ENCODE assay signal across 1 cellular context in genomic region chr9:72834994-72835393, GRCh38.
A peak's percentile ranks its signal among the peaks of the same experiment; 100 is the strongest.
TF ChIP-seq lines count a peak whose summit lies in the region.

No MANE protein-coding gene starts in this region.

TF ChIP-seq in HepG2, 621 proteins besides CTCF, POLR2A, EP300 and RAD21 (continued from another document):
- TF ChIP-seq TIGD3 (CRISPR knock-in tag; IDR thresholded peaks at IDR 0.05; ENCODE audit: borderline replicate concordance) = no peak
- TF ChIP-seq ISL2 (CRISPR knock-in tag; IDR thresholded peaks at IDR 0.05) = peak; percentile 45; the same call in 1 of the 2 replicates
- TF ChIP-seq RXRB (CRISPR knock-in tag; IDR thresholded peaks at IDR 0.05; ENCODE audit: borderline replicate concordance) = peak; percentile 71
- TF ChIP-seq CREB1 (IDR thresholded peaks at IDR 0.05) = no peak
- peak; percentile 31; the same call in 1 of the 2 replicates for TF ChIP-seq CREB1 (CRISPR knock-in tag; IDR thresholded peaks at IDR 0.05)
- TF ChIP-seq IKZF4 (CRISPR knock-in tag; IDR thresholded peaks at IDR 0.05; ENCODE audit: borderline replicate concordance, low read depth, not compliant biosample characterization) = no peak
- TF ChIP-seq ZFP62 (CRISPR knock-in tag; IDR thresholded peaks at IDR 0.05) = no peak
- peak; percentile 86 for TF ChIP-seq CEBPG (CRISPR knock-in tag; IDR thresholded peaks at IDR 0.05)
- no peak for TF ChIP-seq ZC3H4 (CRISPR knock-in tag; IDR thresholded peaks at IDR 0.05; ENCODE audit: borderline replicate concordance)
- TF ChIP-seq FOSL1 (CRISPR knock-in tag; IDR thresholded peaks at IDR 0.05; ENCODE audit: borderline replicate concordance) = no peak
- no peak for TF ChIP-seq ZNF660 (CRISPR knock-in tag; IDR thresholded peaks at IDR 0.05; ENCODE audit: borderline replicate concordance, low read depth)
- TF ChIP-seq HDAC2 (CRISPR knock-in tag; IDR thresholded peaks at IDR 0.05) = peak; percentile 82
- peak; percentile 75 for TF ChIP-seq POGZ (CRISPR knock-in tag; IDR thresholded peaks at IDR 0.05)
- no peak for TF ChIP-seq SNAPC5 (CRISPR knock-in tag; IDR thresholded peaks at IDR 0.05; ENCODE audit: borderline replicate concordance)
- TF ChIP-seq ARID2 (CRISPR knock-in tag; IDR thresholded peaks at IDR 0.05; ENCODE audit: borderline replicate concordance) = no peak
- peak; percentile 82; the same call in 1 of the 2 replicates for TF ChIP-seq AHDC1 (CRISPR knock-in tag; IDR thresholded peaks at IDR 0.05; ENCODE audit: borderline replicate concordance)
- peak; percentile 53; the same call in 1 of the 2 replicates for TF ChIP-seq CREM (IDR thresholded peaks at IDR 0.05)
- TF ChIP-seq CREM (CRISPR knock-in tag; IDR thresholded peaks at IDR 0.05) = no peak
- peak; percentile 23; the same call in 1 of the 2 replicates for TF ChIP-seq NCOR1 (IDR thresholded peaks at IDR 0.05; ENCODE audit: borderline replicate concordance, low read length)
- no peak for TF ChIP-seq KLF6 (CRISPR knock-in tag; IDR thresholded peaks at IDR 0.05)
- TF ChIP-seq POGK (CRISPR knock-in tag; conservative IDR thresholded peaks at IDR 0.05) = 0 out of 2 replicates have a peak, but pooled peaks have one; percentile 44
- TF ChIP-seq REPIN1 (CRISPR knock-in tag; IDR thresholded peaks at IDR 0.05; ENCODE audit: borderline replicate concordance, low read depth) = no peak
- peak; percentile 50 for TF ChIP-seq TEAD3 (CRISPR knock-in tag; optimal IDR thresholded peaks at IDR 0.05; ENCODE audit: borderline replicate concordance)
- peak; percentile 68 for TF ChIP-seq NR2F2 (IDR thresholded peaks at IDR 0.05; ENCODE audit: borderline replicate concordance, low read depth)
- peak; percentile 62; the same call in 1 of the 2 replicates for TF ChIP-seq ZGPAT (CRISPR knock-in tag; IDR thresholded peaks at IDR 0.05)
